In the genomic region with DNA sequence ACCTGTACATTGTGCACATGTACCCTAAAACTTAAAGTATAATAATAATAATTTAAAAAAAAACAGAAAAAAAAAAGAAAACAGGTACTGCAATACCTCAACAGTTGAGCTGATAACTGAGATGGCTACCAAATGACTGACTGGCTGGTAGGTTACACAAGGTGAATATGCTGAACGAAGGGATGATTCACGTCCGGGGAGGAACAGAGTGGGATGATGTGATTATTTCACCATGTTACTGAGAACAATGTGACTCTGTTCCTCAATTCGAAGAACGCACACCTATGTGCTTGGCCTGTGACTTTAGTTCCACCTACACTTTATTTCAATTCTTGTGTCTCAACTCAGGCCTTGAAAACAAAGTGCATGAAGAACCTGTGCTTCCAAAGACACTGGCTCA, we compare ENCODE assay signal across 22 cellular contexts.
"Had no signal": no experiment of that assay in that cellular context is flagged by ENCODE, and none has a peak within 500 bp of the region (broad histone marks: within the 10 kb centered on the region; RNA-seq: fewer than 3 reads in every experiment).

No MANE protein-coding gene starts in this region.

- H3K9me3 ChIP-seq: ovary, psoas muscle, thoracic aorta, upper lobe of left lung, uterus had no signal

- H3K4me1 ChIP-seq: psoas muscle, spleen, tibial nerve, upper lobe of left lung, uterus had no signal

- H3K27me3 Mint-ChIP-seq: effector memory CD8-positive, alpha-beta T cell; naive B cell; natural killer cell treated with Interleukin-12 subunit alpha and Interleukin-12 subunit beta and Interleukin-15 and Interleukin-18, amount 100 ng/mL, for 72 hours; stimulated activated memory B cell treated with anti-CD40 and anti-IgM and Interleukin-4, amounts not matched to agents 10 μg/mL and 1 μg/mL and 100 μg/mL, for 72 hours had no signal

- H3K36me3 Mint-ChIP-seq: mesothelial cell of epicardium; naive B cell; natural killer cell treated with Interleukin-12 subunit alpha and Interleukin-12 subunit beta and Interleukin-15 and Interleukin-18, amount 100 ng/mL, for 72 hours; stimulated activated memory B cell treated with anti-CD40 and anti-IgM and Interleukin-4, amounts not matched to agents 10 μg/mL and 1 μg/mL and 100 μg/mL, for 72 hours had no signal

- DNase-seq: cortex of kidney; effector memory CD8-positive, alpha-beta T cell; left ventricle myocardium superior; mesenchymal stem cell; mucosa of descending colon; naive B cell; ovary; posterior cingulate gyrus; psoas muscle; right cardiac atrium; spleen; stimulated activated CD4-positive, alpha-beta T cell treated with anti-CD3 and anti-CD28 coated beads, Interleukin-4, amount 100 ng/mL, for 4 hours; stimulated activated naive CD8-positive, alpha-beta T cell treated with anti-CD3 and anti-CD28 coated beads, Interleukin-15, Interleukin-2, amounts not matched to agents 100 U/mL and 50 U/mL, for 24 hours; upper lobe of left lung; uterus had no signal

- H3K4me3 ChIP-seq: lung, mucosa of descending colon, ovary, psoas muscle, skin epidermis, spleen, thoracic aorta, tibial nerve, upper lobe of left lung, uterus had no signal

- H3K9me3 Mint-ChIP-seq: effector memory CD8-positive, alpha-beta T cell had no signal

- H3K27ac Mint-ChIP-seq: effector memory CD8-positive, alpha-beta T cell; mesothelial cell of epicardium; naive B cell; natural killer cell treated with Interleukin-12 subunit alpha and Interleukin-12 subunit beta and Interleukin-15 and Interleukin-18, amount 100 ng/mL, for 72 hours; stimulated activated memory B cell treated with anti-CD40 and anti-IgM and Interleukin-4, amounts not matched to agents 10 μg/mL and 1 μg/mL and 100 μg/mL, for 72 hours had no signal

- H3K4me3 Mint-ChIP-seq: effector memory CD8-positive, alpha-beta T cell; mesothelial cell of epicardium; naive B cell; natural killer cell treated with Interleukin-12 subunit alpha and Interleukin-12 subunit beta and Interleukin-15 and Interleukin-18, amount 100 ng/mL, for 72 hours; stimulated activated memory B cell treated with anti-CD40 and anti-IgM and Interleukin-4, amounts not matched to agents 10 μg/mL and 1 μg/mL and 100 μg/mL, for 72 hours had no signal

- H3K27me3 ChIP-seq: ovary, spleen, tibial nerve, upper lobe of left lung, uterus had no signal

- ATAC-seq: effector memory CD8-positive, alpha-beta T cell; left ventricle myocardium superior; mucosa of descending colon; natural killer cell treated with Interleukin-12 subunit alpha and Interleukin-12 subunit beta and Interleukin-15 and Interleukin-18, amount 100 ng/mL, for 72 hours; psoas muscle; right cardiac atrium; stimulated activated memory B cell treated with anti-CD40 and anti-IgM and Interleukin-4, amounts not matched to agents 10 μg/mL and 1 μg/mL and 100 μg/mL, for 72 hours; stimulated activated naive CD8-positive, alpha-beta T cell treated with anti-CD3 and anti-CD28 coated beads, Interleukin-15, Interleukin-2, amounts not matched to agents 100 U/mL and 50 U/mL, for 24 hours had no signal

- H3K36me3 ChIP-seq: ovary, spleen, thoracic aorta, tibial nerve, upper lobe of left lung, uterus had no signal

- H3K27ac ChIP-seq: ovary, psoas muscle, spleen, thoracic aorta, tibial nerve, upper lobe of left lung, uterus had no signal

- H3K4me1 Mint-ChIP-seq: naive B cell; stimulated activated memory B cell treated with anti-CD40 and anti-IgM and Interleukin-4, amounts not matched to agents 10 μg/mL and 1 μg/mL and 100 μg/mL, for 72 hours had no signal
